8 cellular contexts compared by ENCODE assay signal in genomic region chr15:99486371-99487336, GRCh38.
DNase-seq lines count a peak whose midpoint lies in the region; ATAC-seq and TF ChIP-seq lines count a peak whose summit lies in the region.

No MANE protein-coding gene starts in this region.

- no peaks in the 10 kb centered on the region; the same call in 2 of the 3 replicates for H3K9me3 Mint-ChIP-seq in GM23338

- peak overlapping the region; percentile 66 for H3K4me3 Mint-ChIP-seq in GM23338

- TF ChIP-seq CTCF in GM23338 (conservative IDR thresholded peaks at IDR 0.05; ENCODE audit: low read depth in 2 of 2) (peak in 1 of 2 experiments; percentile 42; a peak in 2 of 4 replicates), upper lobe of left lung (IDR thresholded peaks at IDR 0.05) (no peak)

- H3K36me3 ChIP-seq in GM23338 (ENCODE audit: insufficient read depth), result no peaks in the 10 kb centered on the region; the same call in 1 of the 2 replicates
- no peaks in the 10 kb centered on the region for H3K36me3 ChIP-seq in SJCRH30
- H3K36me3 ChIP-seq in upper lobe of left lung, result no peaks in the 10 kb centered on the region

- H3K79me2 ChIP-seq in GM23338 (replicated peaks; ENCODE audit: insufficient read depth), result no peaks in the 10 kb centered on the region

- H3K4me1 ChIP-seq in GM23338 (ENCODE audit: insufficient read depth) (peaks cover 15% of the 10 kb centered on the region), SJCRH30 (peaks cover 5% of the 10 kb centered on the region; the same call in 1 of the 2 replicates), upper lobe of left lung (peaks cover 25 to 33% (median 26%) of the 10 kb centered on the region in 4 donors)

- TF ChIP-seq EP300 in upper lobe of left lung (IDR thresholded peaks at IDR 0.05), result peak in 1 of 4 donors; percentile 68

- no peaks in the 10 kb centered on the region for H3F3A ChIP-seq in GM23338 (replicated peaks; ENCODE audit: low read depth)

- ATAC-seq in GM23338, result peak; percentile 72
- peak; percentile 73 to 84 for ATAC-seq in upper lobe of left lung (ENCODE audit: low FRiP score in 2 of 2)

- TF ChIP-seq POLR2A in upper lobe of left lung (IDR thresholded peaks at IDR 0.05), result peak in 1 of 4 donors; percentile 41

- H3K9me2 ChIP-seq in GM23338 (ENCODE audit: insufficient read depth), result no peaks in the 10 kb centered on the region; the same call in 1 of the 2 replicates

- H3K27me3 Mint-ChIP-seq in GM23338 (ENCODE audit: insufficient read depth, low read depth, poor library complexity), result peaks cover 13% of the 10 kb centered on the region

- in situ Hi-C loops in ACHN (cut with HindIII; ENCODE audit: low pct_ligation_motif_present, low pct_unique_long_range_greater_than_20kb, low sequenced_read_pairs), result no loop called here

- H3K4me3 ChIP-seq in GM23338 (peak overlapping the region; percentile 66), SJCRH30 (peak overlapping the region; percentile 55), upper lobe of left lung (peak overlapping the region in 3 of 4 donors; percentile 30 to 40 (median 38))

- H3K27ac Mint-ChIP-seq in GM23338, result no peak overlapping the region

- H3K9me3 ChIP-seq in SJCRH30 (replicated peaks), result no peaks in the 10 kb centered on the region
- no peaks in the 10 kb centered on the region for H3K9me3 ChIP-seq in upper lobe of left lung

- peak overlapping the region; percentile 93 for H3K4me2 ChIP-seq in GM23338

- DNase-seq in ACHN (peak; percentile 67), GM23338 (ENCODE audit: low spot score) (peak; percentile 55), SJCRH30 (peak; percentile 73 to 77), epidermal melanocyte (ENCODE audit: insufficient read length, low spot score) (peak; percentile 88), mesenteric fat pad (ENCODE audit: low spot score) (peak; percentile 92), upper lobe of left lung (peak; percentile 80 to 84), HUDEP-2 (lab: John Stamatoyannopoulos, UW; ENCODE audit: unreplicated experiment in 76 of 76) (no peak), middle frontal gyrus (ENCODE audit: extremely low spot score, low spot score) (no peak)

- H3K27ac ChIP-seq in GM23338 (ENCODE audit: low read depth) (no peak overlapping the region; the same call in 1 of the 2 replicates), SJCRH30 (no peak overlapping the region), upper lobe of left lung (peak overlapping the region; percentile 71 to 87 (median 83))

- peak overlapping the region; percentile 99 for H2AFZ ChIP-seq in GM23338

- WGBS in upper lobe of left lung, 2 donors, result 7 to 10% methylated on average over 19 to 31 of the region's 31 CpGs

- peaks cover 23% of the 10 kb centered on the region for H3K4me1 Mint-ChIP-seq in GM23338

- H3K36me3 Mint-ChIP-seq in GM23338 (ENCODE audit: low read depth), result no peaks in the 10 kb centered on the region

- H3K27me3 ChIP-seq in GM23338 (ENCODE audit: insufficient read depth) (peaks cover 3% of the 10 kb centered on the region; the same call in 1 of the 2 replicates), SJCRH30 (no peaks in the 10 kb centered on the region), upper lobe of left lung (no peaks in the 10 kb centered on the region)

- H4K20me1 ChIP-seq in GM23338 (replicated peaks; ENCODE audit: insufficient read depth), result no peaks in the 10 kb centered on the region

TF ChIP-seq in GM23338, 12 proteins besides CTCF, POLR2A, EP300 and RAD21:
- 0 out of 2 replicates have a peak, but pooled peaks have one; percentile 43 for TF ChIP-seq POLR2AphosphoS5 (IDR thresholded peaks at IDR 0.05; ENCODE audit: low read depth)
- no peak for TF ChIP-seq CREB1 (CRISPR knock-in tag; IDR thresholded peaks at IDR 0.05; ENCODE audit: low read depth)

Comparison
In these comparisons a context has a peak if more than half of its experiments do, and no peak if none do; other contexts are left out.
1. DNase-seq: peak in ACHN (single experiment), GM23338 (single experiment), SJCRH30 (2 of 2), epidermal melanocyte (single experiment), mesenteric fat pad (single experiment) and upper lobe of left lung (2 of 2); none in HUDEP-2 (0 of 76) and middle frontal gyrus (single experiment).
2. H3K27ac ChIP-seq: peak in upper lobe of left lung (4 of 4); none in GM23338 (single experiment) and SJCRH30 (single experiment).
3. Peak in every context shown above with its lines, with median percentiles within 50 percentile points of each other: H3K4me3 ChIP-seq.